ENCODE assay signal across 8 cellular contexts in genomic region chr1:197146108-197147095, GRCh38. TPM values are rescaled to one million over a fixed set of nuclear protein-coding genes. Genes with fewer than 3 reads are reported as not detected.
A peak's percentile ranks its signal among the peaks of the same experiment; 100 is the strongest.
DNase-seq lines count a peak whose midpoint lies in the region; TF ChIP-seq lines count a peak whose summit lies in the region.

ASPM (minus strand) TSS chr1:197146669; CDS start chr1:197146437, 232 bp downstream.

- peak within 1 kb of the TSS; percentile 68; the same call in 1 of the 2 replicates for H3K27ac ChIP-seq in MM.1S (ENCODE audit: low read length)

- H3K4me2 ChIP-seq in MM.1S (ENCODE audit: low read depth, low read length): peak within 1 kb of the TSS; percentile 83

- H3K4me3 Mint-ChIP-seq in nephron progenitor cell: peak within 1 kb of the TSS; percentile 92
- peak within 1 kb of the TSS; percentile 98 for H3K4me3 Mint-ChIP-seq in stimulated activated naive CD8-positive, alpha-beta T cell treated with anti-CD3 and anti-CD28 coated beads, Interleukin-15, Interleukin-2, amounts not matched to agents 100 ng/mL and 50 ng/mL, for 24 hours

- H3K9me2 ChIP-seq in MM.1S (replicated peaks; ENCODE audit: insufficient read depth, low read length): no peaks in the 10 kb centered on the region

- H3K4me3 ChIP-seq in MM.1S (ENCODE audit: low read length): peak within 1 kb of the TSS; percentile 88

- H3K9me3 ChIP-seq in MM.1S (replicated peaks; ENCODE audit: insufficient read depth, low read length): no peaks in the 10 kb centered on the region

- H3K27me3 ChIP-seq in MM.1S (replicated peaks; ENCODE audit: insufficient read depth, low read length): no peaks in the 10 kb centered on the region

- H3K79me2 ChIP-seq in MM.1S (ENCODE audit: low read length): peaks cover 49% of the 10 kb centered on the region

- no peak for TF ChIP-seq CTCF in MM.1S (IDR thresholded peaks at IDR 0.05; ENCODE audit: low read length)
- no peak for TF ChIP-seq CTCF in nephron progenitor cell (IDR thresholded peaks at IDR 0.05)

- in situ Hi-C loops in G401 (cut with HindIII; ENCODE audit: low sequenced_read_pairs): no loop called here

- H3K4me1 Mint-ChIP-seq in nephron progenitor cell: peaks cover 53% of the 10 kb centered on the region
- peaks cover 18% of the 10 kb centered on the region for H3K4me1 Mint-ChIP-seq in stimulated activated naive CD8-positive, alpha-beta T cell treated with anti-CD3 and anti-CD28 coated beads, Interleukin-15, Interleukin-2, amounts not matched to agents 100 ng/mL and 50 ng/mL, for 24 hours (ENCODE audit: low read depth)

- H2AFZ ChIP-seq in MM.1S (ENCODE audit: low read length): peak within 1 kb of the TSS; percentile 80

- peak; percentile 93 for DNase-seq in G401 (ENCODE audit: low spot score)
- DNase-seq in HCEC 1CT: peak; percentile 93
- DNase-seq in MM.1S: peak; percentile 97
- DNase-seq in SHP77 treated with DMSO at 0.1 percent for 48 hours (lab: John Stamatoyannopoulos, UW): peak; percentile 84
- DNase-seq in activated effector memory CD4-positive, alpha-beta T cell treated with Interleukin-2 at 50 U/mL for 16 hours: peak; percentile 94
- peak; percentile 92 for DNase-seq in fibroblast of the conjunctiva (ENCODE audit: low read depth)
- DNase-seq in nephron progenitor cell: peak; percentile 94

- peaks cover 14% of the 10 kb centered on the region; the same call in 1 of the 2 replicates for H3K4me1 ChIP-seq in MM.1S (ENCODE audit: low read length)

- peaks cover 26% of the 10 kb centered on the region for H3K36me3 Mint-ChIP-seq in nephron progenitor cell (ENCODE audit: low read depth)
- peaks cover 24% of the 10 kb centered on the region for H3K36me3 Mint-ChIP-seq in stimulated activated naive CD8-positive, alpha-beta T cell treated with anti-CD3 and anti-CD28 coated beads, Interleukin-15, Interleukin-2, amounts not matched to agents 100 ng/mL and 50 ng/mL, for 24 hours (ENCODE audit: low read depth)

- H3K27ac Mint-ChIP-seq in nephron progenitor cell: peak within 1 kb of the TSS; percentile 88
- H3K27ac Mint-ChIP-seq in stimulated activated naive CD8-positive, alpha-beta T cell treated with anti-CD3 and anti-CD28 coated beads, Interleukin-15, Interleukin-2, amounts not matched to agents 100 ng/mL and 50 ng/mL, for 24 hours: peak within 1 kb of the TSS; percentile 98

- H3F3A ChIP-seq in MM.1S (ENCODE audit: insufficient read depth, low read length): peaks cover 11% of the 10 kb centered on the region

- no peaks in the 10 kb centered on the region for H3K27me3 Mint-ChIP-seq in nephron progenitor cell (ENCODE audit: low read depth, poor library complexity)
- no peaks in the 10 kb centered on the region for H3K27me3 Mint-ChIP-seq in stimulated activated naive CD8-positive, alpha-beta T cell treated with anti-CD3 and anti-CD28 coated beads, Interleukin-15, Interleukin-2, amounts not matched to agents 100 ng/mL and 50 ng/mL, for 24 hours

- peaks cover 4% of the 10 kb centered on the region for H3K36me3 ChIP-seq in MM.1S (replicated peaks; ENCODE audit: insufficient read depth, low read length)

- peak within 1 kb of the TSS; percentile 78 for H3K9ac ChIP-seq in MM.1S (ENCODE audit: low read length)

- no peaks in the 10 kb centered on the region for H3K9me3 Mint-ChIP-seq in nephron progenitor cell
- H3K9me3 Mint-ChIP-seq in stimulated activated naive CD8-positive, alpha-beta T cell treated with anti-CD3 and anti-CD28 coated beads, Interleukin-15, Interleukin-2, amounts not matched to agents 100 ng/mL and 50 ng/mL, for 24 hours: no peaks in the 10 kb centered on the region

- H4K20me1 ChIP-seq in MM.1S (ENCODE audit: insufficient read depth, low read length): no peaks in the 10 kb centered on the region

RNA-seq across cellular contexts. Expression of gene ASPM, which starts in this region (rescaled TPM):
- total RNA-seq in G401 (2014; rRNA removed; shearing (Covaris generic)): 15.7 and 30.0 TPM in 2 replicates

Comparison
In these comparisons a context has a peak if more than half of its experiments do, and no peak if none do; other contexts are left out.
1. Peak in every context shown above with its lines: DNase-seq, H3K4me3 ChIP-seq and H3K27ac ChIP-seq.